Comparison of ENCODE assay signal across 26 cellular contexts in genomic region chr5:130724658-130725057, GRCh38.
"Had no signal": no experiment of that assay in that cellular context is flagged by ENCODE, and none has a peak within 500 bp of the region (broad histone marks: within the 10 kb centered on the region; RNA-seq: fewer than 3 reads in every experiment).

No MANE protein-coding gene starts in this region.

- H3K4me3 ChIP-seq: dorsolateral prefrontal cortex, heart right ventricle, lower lobe of right lung, ovary, psoas muscle, sigmoid colon, thoracic aorta, tibial nerve, upper lobe of left lung had no signal

- H3K9me3 ChIP-seq: heart right ventricle, lower lobe of right lung, ovary, psoas muscle, sigmoid colon, thoracic aorta, tibial nerve, upper lobe of left lung had no signal

- H3K36me3 ChIP-seq: heart right ventricle, lower lobe of right lung, ovary, sigmoid colon, thoracic aorta, tibial nerve, upper lobe of left lung had no signal

- H3K36me3 Mint-ChIP-seq: memory B cell; natural killer cell; stimulated activated memory B cell treated with anti-CD40 and anti-IgM and Interleukin-4, amounts not matched to agents 10 μg/mL and 1 μg/mL and 100 μg/mL, for 72 hours had no signal

- H3K27me3 Mint-ChIP-seq: memory B cell; stimulated activated memory B cell treated with anti-CD40 and anti-IgM and Interleukin-4, amounts not matched to agents 10 μg/mL and 1 μg/mL and 100 μg/mL, for 72 hours; stimulated activated naive CD8-positive, alpha-beta T cell treated with anti-CD3 and anti-CD28 coated beads, Interleukin-15, Interleukin-2, amounts not matched to agents 100 ng/mL and 50 ng/mL, for 24 hours had no signal

- ATAC-seq: esophagus mucosa; heart right ventricle; left ventricle myocardium superior; lower lobe of right lung; natural killer cell; psoas muscle; right cardiac atrium; stimulated activated memory B cell treated with anti-CD40 and anti-IgM and Interleukin-4, amounts not matched to agents 10 μg/mL and 1 μg/mL and 100 μg/mL, for 72 hours had no signal

- H3K9me3 Mint-ChIP-seq: memory B cell; natural killer cell; stimulated activated memory B cell treated with anti-CD40 and anti-IgM and Interleukin-4, amounts not matched to agents 10 μg/mL and 1 μg/mL and 100 μg/mL, for 72 hours; stimulated activated naive CD8-positive, alpha-beta T cell treated with anti-CD3 and anti-CD28 coated beads, Interleukin-15, Interleukin-2, amounts not matched to agents 100 ng/mL and 50 ng/mL, for 24 hours had no signal

- H3K4me1 ChIP-seq: heart right ventricle, lower lobe of right lung, psoas muscle, sigmoid colon, tibial nerve, upper lobe of left lung had no signal

- H3K27me3 ChIP-seq: dorsolateral prefrontal cortex, heart right ventricle, ovary, sigmoid colon, tibial nerve, upper lobe of left lung had no signal

- H3K4me3 Mint-ChIP-seq: memory B cell; natural killer cell; stimulated activated memory B cell treated with anti-CD40 and anti-IgM and Interleukin-4, amounts not matched to agents 10 μg/mL and 1 μg/mL and 100 μg/mL, for 72 hours; stimulated activated naive CD8-positive, alpha-beta T cell treated with anti-CD3 and anti-CD28 coated beads, Interleukin-15, Interleukin-2, amounts not matched to agents 100 ng/mL and 50 ng/mL, for 24 hours had no signal

- DNase-seq: dorsolateral prefrontal cortex; effector CD4-positive, alpha-beta T cell; foreskin melanocyte; glutamatergic neuron; heart right ventricle; hippocampal formation; kidney glomerular epithelial cell; left ventricle myocardium superior; lower lobe of right lung; natural killer cell; occipital lobe; ovary; posterior cingulate gyrus; psoas muscle; right cardiac atrium; sigmoid colon; stimulated activated CD4-positive, alpha-beta T cell treated with anti-CD3 and anti-CD28 coated beads, Interleukin-2, amount 100 ng/mL, for 24 hours; stimulated activated CD4-positive, alpha-beta T cell treated with anti-CD3 and anti-CD28 coated beads, Interleukin-4, amount 100 ng/mL, for 4 hours; upper lobe of left lung had no signal

- H3K27ac ChIP-seq: dorsolateral prefrontal cortex, epithelial cell of prostate, heart right ventricle, lower lobe of right lung, ovary, psoas muscle, sigmoid colon, thoracic aorta, tibial nerve, upper lobe of left lung had no signal

- H3K4me1 Mint-ChIP-seq: memory B cell; natural killer cell; stimulated activated memory B cell treated with anti-CD40 and anti-IgM and Interleukin-4, amounts not matched to agents 10 μg/mL and 1 μg/mL and 100 μg/mL, for 72 hours had no signal

- H3K27ac Mint-ChIP-seq: memory B cell; natural killer cell; stimulated activated memory B cell treated with anti-CD40 and anti-IgM and Interleukin-4, amounts not matched to agents 10 μg/mL and 1 μg/mL and 100 μg/mL, for 72 hours; stimulated activated naive CD8-positive, alpha-beta T cell treated with anti-CD3 and anti-CD28 coated beads, Interleukin-15, Interleukin-2, amounts not matched to agents 100 ng/mL and 50 ng/mL, for 24 hours had no signal
